ENCODE assay signal across 8 cellular contexts in the genomic region with DNA sequence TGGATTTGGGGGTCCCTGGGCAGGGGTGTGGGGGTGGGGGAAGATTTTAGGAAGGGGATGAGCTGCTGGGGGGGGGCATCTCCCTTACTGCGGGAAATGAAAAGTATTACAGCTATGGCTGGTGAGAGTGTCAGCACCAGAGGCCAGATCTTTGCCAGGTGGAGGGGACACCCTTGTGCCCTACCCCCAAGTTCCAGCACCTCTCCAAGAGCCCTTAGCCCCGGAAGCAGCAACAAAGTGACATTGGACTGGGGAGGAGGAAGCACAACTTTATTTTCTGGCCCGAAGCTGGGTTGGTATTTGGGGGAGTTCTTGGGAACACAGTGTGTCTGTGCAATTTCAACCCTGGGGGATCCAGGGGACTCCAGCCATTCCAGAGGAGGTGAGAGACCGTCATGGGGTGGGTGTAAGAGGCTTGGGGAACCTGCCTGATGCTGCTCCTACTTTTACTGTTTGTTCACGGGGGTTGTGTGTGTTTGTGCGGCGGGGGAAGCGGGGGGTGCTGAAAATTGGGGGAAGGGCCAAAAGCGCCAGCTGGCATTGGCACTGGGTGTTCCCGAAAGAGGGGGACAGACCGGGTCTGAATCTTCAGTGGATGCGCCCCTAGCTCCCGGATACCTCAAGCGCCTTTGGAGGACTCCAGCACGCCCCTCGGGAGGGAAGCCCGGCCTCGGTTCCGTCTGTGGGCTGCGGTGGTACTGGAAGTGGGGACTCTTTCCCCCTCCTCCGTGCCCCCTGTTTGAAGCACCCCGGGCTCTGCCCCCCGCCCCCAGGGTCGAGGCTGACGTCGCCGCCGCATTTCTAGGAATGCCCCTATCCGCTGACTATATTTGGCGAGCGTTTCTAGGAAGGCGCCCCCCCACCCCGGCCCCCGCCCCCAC.
DNase-seq lines count a peak whose midpoint lies in the region; ATAC-seq and TF ChIP-seq lines count a peak whose summit lies in the region.

No MANE protein-coding gene starts in this region.

- H3K9me3 ChIP-seq in DND-41 (ENCODE audit: insufficient read depth, low read length, severe bottlenecking) = no peaks in the 10 kb centered on the region

- CTCF ChIA-PET in HEK293T (lab: Yijun Ruan, JAX) = interaction anchor here (1.0 kb wide), 1 partner anchor 227 kb away, joined by 4 read pairs; no protein-coding TSS in a partner anchor

- 0 out of 2 replicates have a peak, but pooled peaks cover 9% of the 10 kb centered on the region for H4K20me1 ChIP-seq in DND-41 (ENCODE audit: insufficient read depth, low read length)

- peak overlapping the region in 1 of 2 experiments; percentile 50; a peak in 2 of 4 replicates for H3K4me3 ChIP-seq in DND-41 (ENCODE audit: low read depth in 1 of 2, low read length in 2 of 2)
- H3K4me3 ChIP-seq in rectal smooth muscle tissue (ENCODE audit: low read length) = peak overlapping the region; percentile 68

- ATAC-seq in DND-41 (ENCODE audit: insufficient read depth, low read depth) (peak; percentile 59), HG02943 (IDR thresholded peaks at IDR 0.05; ENCODE audit: low read depth, unreplicated experiment) (peak; percentile 4), foreskin keratinocyte (peak; percentile 17), HG03097 (IDR thresholded peaks at IDR 0.05; ENCODE audit: low FRiP score, unreplicated experiment) (no peak), HG02763 (IDR thresholded peaks at IDR 0.05; ENCODE audit: unreplicated experiment) (no peak)

- H2AFZ ChIP-seq in DND-41 (ENCODE audit: low read depth, low read length) = no peak overlapping the region

- POLR2A ChIA-PET in HEK293T (lab: Yijun Ruan, JAX) = no interaction called here

- peaks cover 25% of the 10 kb centered on the region for H3K4me1 ChIP-seq in DND-41 (ENCODE audit: insufficient read depth, low read length)
- peaks cover 27% of the 10 kb centered on the region for H3K4me1 ChIP-seq in foreskin keratinocyte
- H3K4me1 ChIP-seq in rectal smooth muscle tissue (ENCODE audit: control insufficient read depth, insufficient read depth, low read length) = peaks cover 3% of the 10 kb centered on the region

- DNase-seq in DND-41 (peak; percentile 83), foreskin keratinocyte (no peak), HEK293T (ENCODE audit: extremely low spot score) (no peak)
- peak; percentile 55 for DNase-seq in activated CD8-positive, alpha-beta memory T cell treated with anti-CD3 and anti-CD28 coated beads, Interleukin-2, amount 50 U/mL, for 4 hours

- TF ChIP-seq CTCF in DND-41 (IDR thresholded peaks at IDR 0.05; ENCODE audit: borderline replicate concordance, extremely low read depth, low read length, poor library complexity, severe bottlenecking) = no peak
- TF ChIP-seq CTCF in foreskin keratinocyte (conservative IDR thresholded peaks at IDR 0.05) = no peak

- H3K79me2 ChIP-seq in DND-41 (ENCODE audit: insufficient read depth, low read length) = no peaks in the 10 kb centered on the region; the same call in 1 of the 2 replicates

- H3K9ac ChIP-seq in DND-41 (ENCODE audit: low read depth, low read length) (peak overlapping the region; percentile 31; the same call in 1 of the 2 replicates), rectal smooth muscle tissue (ENCODE audit: low read length) (no peak overlapping the region)

- H3K27me3 ChIP-seq in DND-41 (ENCODE audit: insufficient read depth, low read length, poor library complexity) (peaks cover 23% of the 10 kb centered on the region), foreskin keratinocyte (no peaks in the 10 kb centered on the region), rectal smooth muscle tissue (ENCODE audit: control insufficient read depth, insufficient read depth, low read length) (no peaks in the 10 kb centered on the region)

- H3K27ac ChIP-seq in DND-41 (ENCODE audit: low read length) = no peak overlapping the region
- peak overlapping the region; percentile 50 for H3K27ac ChIP-seq in foreskin keratinocyte
- H3K27ac ChIP-seq in rectal smooth muscle tissue (ENCODE audit: low read depth, low read length) = peak overlapping the region; percentile 83

- H3K36me3 ChIP-seq in DND-41 (ENCODE audit: insufficient read depth, low read length) (no peaks in the 10 kb centered on the region), rectal smooth muscle tissue (ENCODE audit: control insufficient read depth, insufficient read depth, low read length) (no peaks in the 10 kb centered on the region)

- H3K4me2 ChIP-seq in DND-41 (ENCODE audit: insufficient read depth, low read length) = peak overlapping the region; percentile 97

TF ChIP-seq in HEK293T, 16 proteins besides CTCF, POLR2A, EP300 and RAD21:
- TF ChIP-seq SUZ12 (IDR thresholded peaks at IDR 0.05) (no peak), ZNF384 (IDR thresholded peaks at IDR 0.05) (no peak), FOXK2 (IDR thresholded peaks at IDR 0.05) (no peak), NFRKB (IDR thresholded peaks at IDR 0.05) (no peak), ARNT (IDR thresholded peaks at IDR 0.05) (no peak), BHLHE40 (IDR thresholded peaks at IDR 0.05; ENCODE audit: borderline replicate concordance) (no peak), FOXA1 (IDR thresholded peaks at IDR 0.05) (no peak), FOXM1 (IDR thresholded peaks at IDR 0.05; ENCODE audit: borderline replicate concordance) (no peak), SP1 (IDR thresholded peaks at IDR 0.05) (no peak), HDGF (IDR thresholded peaks at IDR 0.05; ENCODE audit: borderline replicate concordance) (no peak), TARDBP (IDR thresholded peaks at IDR 0.05) (no peak)
- TF ChIP-seq, protein P1, sequence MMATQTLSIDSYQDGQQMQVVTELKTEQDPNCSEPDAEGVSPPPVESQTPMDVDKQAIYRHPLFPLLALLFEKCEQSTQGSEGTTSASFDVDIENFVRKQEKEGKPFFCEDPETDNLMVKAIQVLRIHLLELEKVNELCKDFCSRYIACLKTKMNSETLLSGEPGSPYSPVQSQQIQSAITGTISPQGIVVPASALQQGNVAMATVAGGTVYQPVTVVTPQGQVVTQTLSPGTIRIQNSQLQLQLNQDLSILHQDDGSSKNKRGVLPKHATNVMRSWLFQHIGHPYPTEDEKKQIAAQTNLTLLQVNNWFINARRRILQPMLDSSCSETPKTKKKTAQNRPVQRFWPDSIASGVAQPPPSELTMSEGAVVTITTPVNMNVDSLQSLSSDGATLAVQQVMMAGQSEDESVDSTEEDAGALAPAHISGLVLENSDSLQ (IDR thresholded peaks at IDR 0.05) = no peak

Comparison
In these comparisons a context has a peak if more than half of its experiments do, and no peak if none do; other contexts are left out.
1. ATAC-seq: peak in DND-41 (single experiment), HG02943 (single experiment) and foreskin keratinocyte (single experiment); none in HG03097 (single experiment) and HG02763 (single experiment).
2. DNase-seq: peak in DND-41 (single experiment) and activated CD8-positive, alpha-beta memory T cell treated with anti-CD3 and anti-CD28 coated beads, Interleukin-2, amount 50 U/mL, for 4 hours (single experiment); none in foreskin keratinocyte (0 of 2) and HEK293T (single experiment).